Comparison of ENCODE assay signal across 10 cellular contexts in the genomic region with DNA sequence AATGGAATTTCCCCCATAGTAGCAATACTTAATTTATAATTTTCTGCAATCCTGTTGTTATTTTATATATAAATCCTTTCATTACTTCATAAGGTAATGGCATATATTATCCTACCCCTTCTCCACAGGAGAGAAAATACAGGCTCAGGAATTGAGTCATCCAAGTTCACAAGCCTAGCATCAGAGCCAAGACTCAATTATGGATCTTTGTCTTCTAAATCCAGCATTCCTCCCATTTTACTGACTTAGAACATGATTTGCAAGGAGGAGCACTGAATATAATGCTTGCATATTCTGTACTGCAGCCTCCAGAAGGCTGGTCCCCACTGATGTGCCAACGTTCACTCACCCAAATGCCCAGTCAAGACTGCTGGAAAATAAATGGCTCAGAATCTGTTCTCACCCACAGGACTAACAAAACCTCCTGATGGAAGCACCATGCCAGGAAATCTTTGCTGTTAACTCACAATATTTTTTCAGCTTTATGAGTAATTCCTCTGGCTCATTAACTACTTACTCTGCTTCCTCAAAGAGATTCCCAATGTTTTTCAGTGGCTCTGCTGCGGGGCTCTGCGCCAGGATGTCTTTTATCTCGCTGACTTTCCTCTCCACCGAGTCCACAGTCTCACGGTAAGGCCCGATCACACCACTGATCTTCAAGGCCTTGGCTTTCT. TPM values are rescaled to one million over a fixed set of nuclear protein-coding genes. Genes with fewer than 3 reads are reported as not detected.
A peak's percentile ranks its signal among the peaks of the same experiment; 100 is the strongest.
DNase-seq lines count a peak whose midpoint lies in the region; ATAC-seq and TF ChIP-seq lines count a peak whose summit lies in the region.
"Had no signal": no experiment of that assay in that cellular context is flagged by ENCODE, and none has a peak within 500 bp of the region (broad histone marks: within the 10 kb centered on the region; RNA-seq: fewer than 3 reads in every experiment).

No MANE protein-coding gene starts in this region.

- CTCF ChIA-PET in GM10248 (lab: Yijun Ruan, JAX): interaction anchor here (1.4 kb wide), 1 partner anchor 38 kb away, joined by 4 read pairs; no protein-coding TSS in a partner anchor

- TF ChIP-seq CTCF in right lobe of liver (IDR thresholded peaks at IDR 0.05): no peak
- TF ChIP-seq CTCF in suprapubic skin (IDR thresholded peaks at IDR 0.05): no peak
- no peak for TF ChIP-seq CTCF in GM10248 (IDR thresholded peaks at IDR 0.05; ENCODE audit: control extremely low read depth, extremely low read depth, low read depth, missing control alignments)

- POLR2A ChIA-PET in GM10248 (lab: Yijun Ruan, JAX): no interaction called here

- TF ChIP-seq EP300 in suprapubic skin (IDR thresholded peaks at IDR 0.05): no peak

- H3K4me3 ChIP-seq in right lobe of liver (no peak overlapping the region), suprapubic skin (no peak overlapping the region)

- H3K9me3 ChIP-seq in right lobe of liver: no peaks in the 10 kb centered on the region
- no peaks in the 10 kb centered on the region for H3K9me3 ChIP-seq in suprapubic skin

- DNase-seq in HT1080 (ENCODE audit: low read depth) (peak; percentile 79), dedifferentiated amniotic fluid mesenchymal stem cell (ENCODE audit: extremely low spot score) (peak; percentile 64), right lobe of liver (no peak), suprapubic skin (ENCODE audit: low spot score in 2 of 2) (no peak), DMS53 treated with DMSO at 0.1 percent for 48 hours (lab: John Stamatoyannopoulos, UW; ENCODE audit: unreplicated experiment) (no peak), germinal center (ENCODE audit: low spot score) (no peak), GM10248 (ENCODE audit: extremely low spot score) (no peak)
- DNase-seq: SHP77 treated with DMSO at 0.1 percent for 48 hours had no signal

- peak; percentile 21 to 76 (median 48) for ATAC-seq in right lobe of liver
- ATAC-seq in GM19023 (IDR thresholded peaks at IDR 0.05; ENCODE audit: unreplicated experiment): no peak

- H3K27ac ChIP-seq in right lobe of liver (peak overlapping the region in 1 of 3 donors; percentile 3), suprapubic skin (peak overlapping the region; percentile 67)
- H3K27ac ChIP-seq: KMS-11 had no signal

- H3K4me1 ChIP-seq in right lobe of liver: no peaks in the 10 kb centered on the region
- H3K4me1 ChIP-seq in suprapubic skin: peaks cover 34% of the 10 kb centered on the region

- H3K36me3 ChIP-seq in right lobe of liver (peaks cover 0 to 5% (median 0%) of the 10 kb centered on the region in 4 donors), suprapubic skin (peaks cover 26% of the 10 kb centered on the region)

- TF ChIP-seq POLR2A in right lobe of liver (IDR thresholded peaks at IDR 0.05): no peak
- TF ChIP-seq POLR2A in suprapubic skin (IDR thresholded peaks at IDR 0.05): no peak

- H3K27me3 ChIP-seq in right lobe of liver (no peaks in the 10 kb centered on the region), suprapubic skin (no peaks in the 10 kb centered on the region)

- intact Hi-C loops in right lobe of liver (cut with DNase I): no loop called here

- 75% methylated on average over 7 of the region's 7 CpGs for WGBS in right lobe of liver (ENCODE audit: insufficient coverage, low coverage, low lambda C conversion rate, missing lambda C conversion rate)
- WGBS in suprapubic skin: 47% methylated on average over 7 of the region's 7 CpGs

RNA-seq across cellular contexts. Expression of a gene that starts 48.6 kb away (rescaled TPM):
- 44.1 and 65.8 TPM in 2 replicates for total RNA-seq in HT1080 (2014; rRNA removed; shearing (Covaris generic))
- 110 and 115 TPM in 2 replicates for polyA plus RNA-seq in HT1080 (2015; cell fraction: cytosol; rRNA removed)
- 114 and 158 TPM in 2 replicates for polyA plus RNA-seq in HT1080 (2015; cell fraction: nucleus; rRNA removed)
- 10 to 100 TPM; 51.5 to 69.4 (median 61.0) TPM for total RNA-seq in right lobe of liver
- total RNA-seq in suprapubic skin: 10 to 100 TPM; 35.8 to 84.7 (median 67.9) TPM

Comparison
In these comparisons a context has a peak if more than half of its experiments do, and no peak if none do; other contexts are left out.
1. DNase-seq: peak in HT1080 (single experiment) and dedifferentiated amniotic fluid mesenchymal stem cell (single experiment); none in right lobe of liver (0 of 3), suprapubic skin (0 of 2), DMS53 treated with DMSO at 0.1 percent for 48 hours (single experiment), germinal center (single experiment) and GM10248 (single experiment).